In genomic region chr11:86919557-86920210, GRCh38 we compare ENCODE assay signal across 8 cellular contexts.
DNase-seq lines count a peak whose midpoint lies in the region; ATAC-seq and TF ChIP-seq lines count a peak whose summit lies in the region.

No MANE protein-coding gene starts in this region.

- H3K27ac ChIP-seq in RWPE2 (ENCODE audit: poor library complexity, severe bottlenecking) = no peak overlapping the region
- no peak overlapping the region for H3K27ac ChIP-seq in epithelial cell of prostate
- peak overlapping the region; percentile 39 for H3K27ac ChIP-seq in muscle layer of duodenum (ENCODE audit: low read length)

- H3K4me3 ChIP-seq in RWPE2 (ENCODE audit: severe bottlenecking) (no peak overlapping the region), muscle layer of duodenum (ENCODE audit: low read depth in 1 of 2, low read length in 2 of 2) (no peak overlapping the region)

- peak; percentile 82 for TF ChIP-seq CTCF in RWPE2 (IDR thresholded peaks at IDR 0.05; ENCODE audit: poor library complexity, severe bottlenecking)

- ATAC-seq in HG03442 (IDR thresholded peaks at IDR 0.05; ENCODE audit: unreplicated experiment) = peak; percentile 57
- ATAC-seq in RWPE2 (ENCODE audit: low read depth) = peak; percentile 58
- ATAC-seq in HG03039 (IDR thresholded peaks at IDR 0.05; ENCODE audit: unreplicated experiment) = no peak

- DNase-seq in NCI-H2171 treated with DMSO at 0.1 percent for 48 hours (lab: John Stamatoyannopoulos, UW) (peak; percentile 20), NCI-H2171 (lab: John Stamatoyannopoulos, UW) (no peak), RWPE2 (ENCODE audit: low spot score) (no peak), epithelial cell of prostate (ENCODE audit: low read depth, low spot score) (peak; percentile 20)
- no peak for DNase-seq in effector CD4-positive, alpha-beta T cell

- no peaks in the 10 kb centered on the region for H3K9me3 ChIP-seq in RWPE2 (ENCODE audit: severe bottlenecking)
- H3K9me3 ChIP-seq in muscle layer of duodenum (ENCODE audit: control insufficient read depth in 1 of 2, low read length in 2 of 2) = no peaks in the 10 kb centered on the region

- no peaks in the 10 kb centered on the region for H3K36me3 ChIP-seq in RWPE2 (ENCODE audit: low read depth)
- H3K36me3 ChIP-seq in muscle layer of duodenum (ENCODE audit: control insufficient read depth in 1 of 2, insufficient read depth in 2 of 2, low read length in 2 of 2) = no peaks in the 10 kb centered on the region

- H3K4me1 ChIP-seq in RWPE2 (ENCODE audit: insufficient read depth, poor library complexity, severe bottlenecking) (peaks cover 18% of the 10 kb centered on the region), muscle layer of duodenum (ENCODE audit: control insufficient read depth in 1 of 2, insufficient read depth in 2 of 2, low read length in 2 of 2) (peaks cover 0 to under 1% of the 10 kb centered on the region in 2 donors)

- no peaks in the 10 kb centered on the region for H3K27me3 ChIP-seq in RWPE2 (ENCODE audit: insufficient read depth, poor library complexity, severe bottlenecking)
- no peaks in the 10 kb centered on the region for H3K27me3 ChIP-seq in muscle layer of duodenum (ENCODE audit: low read depth, low read length)

Comparison
In these comparisons a context has a peak if more than half of its experiments do, and no peak if none do; other contexts are left out.
1. DNase-seq: peak in NCI-H2171 treated with DMSO at 0.1 percent for 48 hours (single experiment) and epithelial cell of prostate (single experiment); none in NCI-H2171 (single experiment), RWPE2 (single experiment) and effector CD4-positive, alpha-beta T cell (single experiment).